20 cellular contexts compared by ENCODE assay signal in the genomic region with DNA sequence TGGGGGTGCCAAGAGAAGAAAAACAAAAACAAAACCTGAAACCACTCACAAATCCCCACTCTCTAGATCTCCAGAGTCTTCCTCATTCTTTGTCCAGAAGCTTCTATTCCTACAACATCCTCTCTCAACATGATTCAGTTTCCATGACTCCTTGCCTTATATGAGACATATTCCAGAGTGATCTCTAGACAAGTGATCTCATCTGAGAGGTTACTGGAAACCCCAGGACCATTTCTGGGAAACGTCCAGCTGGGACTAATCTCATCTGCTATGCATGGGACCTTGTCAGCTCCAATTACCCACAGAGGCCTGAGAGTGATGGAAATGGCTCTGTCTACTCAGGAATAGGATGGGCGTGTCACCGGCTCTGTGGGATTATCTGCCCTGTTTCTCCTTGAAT. TPM values are rescaled to one million over a fixed set of nuclear protein-coding genes. Genes with fewer than 3 reads are reported as not detected.
A peak's percentile ranks its signal among the peaks of the same experiment; 100 is the strongest.
DNase-seq lines count a peak whose midpoint lies in the region; ATAC-seq and TF ChIP-seq lines count a peak whose summit lies in the region.
"Had no signal": no experiment of that assay in that cellular context is flagged by ENCODE, and none has a peak within 500 bp of the region (broad histone marks: within the 10 kb centered on the region; RNA-seq: fewer than 3 reads in every experiment).

No MANE protein-coding gene starts in this region.

- no peak overlapping the region for H3K4me2 ChIP-seq in neural progenitor cell

- no peak overlapping the region for H3K9ac ChIP-seq in neural progenitor cell

- H3K27ac Mint-ChIP-seq in neural progenitor cell = peak overlapping the region; percentile 8
- H3K27ac Mint-ChIP-seq: activated CD8-positive, alpha-beta memory T cell treated with anti-CD3 and anti-CD28 coated beads, Interleukin-2, amount 10 ng/mL, durations not matched to agents 7 days and 5 days; activated naive CD4-positive, alpha-beta T cell treated with anti-CD3 and anti-CD28 coated beads, Interleukin-2, amount 50 U/mL, for 24 hours; dendritic cell treated with granulocyte-macrophage colony-stimulating factor and Interleukin-4, amounts not matched to agents 40 ng/mL and 50 ng/mL, for 4 days; stimulated activated memory B cell treated with anti-CD40 and anti-IgM and Interleukin-4, amounts not matched to agents 10 μg/mL and 1 μg/mL and 100 μg/mL, for 72 hours had no signal

- no peaks in the 10 kb centered on the region for H3F3A ChIP-seq in neural progenitor cell (ENCODE audit: low read depth)

- H3K36me3 Mint-ChIP-seq in neural progenitor cell = no peaks in the 10 kb centered on the region
- H3K36me3 Mint-ChIP-seq: activated CD8-positive, alpha-beta memory T cell treated with anti-CD3 and anti-CD28 coated beads, Interleukin-2, amount 10 ng/mL, durations not matched to agents 7 days and 5 days; activated naive CD4-positive, alpha-beta T cell treated with anti-CD3 and anti-CD28 coated beads, Interleukin-2, amount 50 U/mL, for 24 hours had no signal

- no peaks in the 10 kb centered on the region for H3K79me2 ChIP-seq in neural progenitor cell (ENCODE audit: low read depth)

- H3K4me3 ChIP-seq in SJCRH30 (no peak overlapping the region), neural progenitor cell (no peak overlapping the region)
- H3K4me3 ChIP-seq: SJSA1, uterus had no signal

- H3K4me1 ChIP-seq in SJCRH30 (peaks cover 5% of the 10 kb centered on the region; the same call in 1 of the 2 replicates), neural progenitor cell (peaks cover 19% of the 10 kb centered on the region)
- H3K4me1 ChIP-seq: uterus had no signal

- no peak overlapping the region for H2AFZ ChIP-seq in neural progenitor cell (replicated peaks)

- H3K4me3 Mint-ChIP-seq in neural progenitor cell = no peak overlapping the region
- H3K4me3 Mint-ChIP-seq: activated CD8-positive, alpha-beta memory T cell treated with anti-CD3 and anti-CD28 coated beads, Interleukin-2, amount 10 ng/mL, durations not matched to agents 7 days and 5 days; activated naive CD4-positive, alpha-beta T cell treated with anti-CD3 and anti-CD28 coated beads, Interleukin-2, amount 50 U/mL, for 24 hours; CD14-positive monocyte; dendritic cell treated with granulocyte-macrophage colony-stimulating factor and Interleukin-4, amounts not matched to agents 40 ng/mL and 50 ng/mL, for 4 days; stimulated activated memory B cell treated with anti-CD40 and anti-IgM and Interleukin-4, amounts not matched to agents 10 μg/mL and 1 μg/mL and 100 μg/mL, for 72 hours had no signal

- no peak for TF ChIP-seq CTCF in neural progenitor cell (IDR thresholded peaks at IDR 0.05)

- no peaks in the 10 kb centered on the region for H3K9me3 Mint-ChIP-seq in neural progenitor cell
- H3K9me3 Mint-ChIP-seq: activated naive CD4-positive, alpha-beta T cell treated with anti-CD3 and anti-CD28 coated beads, Interleukin-2, amount 50 U/mL, for 24 hours; CD14-positive monocyte; dendritic cell treated with granulocyte-macrophage colony-stimulating factor and Interleukin-4, amounts not matched to agents 40 ng/mL and 50 ng/mL, for 4 days; stimulated activated memory B cell treated with anti-CD40 and anti-IgM and Interleukin-4, amounts not matched to agents 10 μg/mL and 1 μg/mL and 100 μg/mL, for 72 hours had no signal

- H4K20me1 ChIP-seq in neural progenitor cell (ENCODE audit: low read depth) = no peaks in the 10 kb centered on the region

- no peaks in the 10 kb centered on the region for H3K27me3 ChIP-seq in SJCRH30
- no peaks in the 10 kb centered on the region for H3K27me3 ChIP-seq in neural progenitor cell
- H3K27me3 ChIP-seq: SJSA1, uterus had no signal

- peaks cover 14% of the 10 kb centered on the region for H3K4me1 Mint-ChIP-seq in neural progenitor cell
- H3K4me1 Mint-ChIP-seq: activated CD8-positive, alpha-beta memory T cell treated with anti-CD3 and anti-CD28 coated beads, Interleukin-2, amount 10 ng/mL, durations not matched to agents 7 days and 5 days; activated naive CD4-positive, alpha-beta T cell treated with anti-CD3 and anti-CD28 coated beads, Interleukin-2, amount 50 U/mL, for 24 hours; CD14-positive monocyte had no signal

- no peaks in the 10 kb centered on the region for H3K36me3 ChIP-seq in SJCRH30
- no peaks in the 10 kb centered on the region for H3K36me3 ChIP-seq in neural progenitor cell
- H3K36me3 ChIP-seq: SJSA1, uterus had no signal

- no peak for ATAC-seq in GM21825 (IDR thresholded peaks at IDR 0.05; ENCODE audit: unreplicated experiment)
- no peak for ATAC-seq in stimulated activated naive CD8-positive, alpha-beta T cell treated with anti-CD3 and anti-CD28 coated beads, Interleukin-15, Interleukin-2, amounts not matched to agents 100 U/mL and 50 U/mL, for 24 hours
- ATAC-seq: activated CD8-positive, alpha-beta memory T cell treated with anti-CD3 and anti-CD28 coated beads, Interleukin-2, amount 10 ng/mL, durations not matched to agents 7 days and 5 days; stimulated activated memory B cell treated with anti-CD40 and anti-IgM and Interleukin-4, amounts not matched to agents 10 μg/mL and 1 μg/mL and 100 μg/mL, for 72 hours had no signal

- H3K9me3 ChIP-seq in SJCRH30 (replicated peaks) = no peaks in the 10 kb centered on the region
- no peaks in the 10 kb centered on the region for H3K9me3 ChIP-seq in neural progenitor cell (ENCODE audit: low read depth)
- H3K9me3 ChIP-seq: SJSA1, uterus had no signal

- H3K27me3 Mint-ChIP-seq in neural progenitor cell (ENCODE audit: insufficient read depth, low read depth) = no peaks in the 10 kb centered on the region
- H3K27me3 Mint-ChIP-seq: activated CD8-positive, alpha-beta memory T cell treated with anti-CD3 and anti-CD28 coated beads, Interleukin-2, amount 10 ng/mL, durations not matched to agents 7 days and 5 days; activated naive CD4-positive, alpha-beta T cell treated with anti-CD3 and anti-CD28 coated beads, Interleukin-2, amount 50 U/mL, for 24 hours; dendritic cell treated with granulocyte-macrophage colony-stimulating factor and Interleukin-4, amounts not matched to agents 40 ng/mL and 50 ng/mL, for 4 days; stimulated activated memory B cell treated with anti-CD40 and anti-IgM and Interleukin-4, amounts not matched to agents 10 μg/mL and 1 μg/mL and 100 μg/mL, for 72 hours had no signal

- H3K27ac ChIP-seq in SJCRH30 (no peak overlapping the region), neural progenitor cell (no peak overlapping the region)
- H3K27ac ChIP-seq: SJSA1, uterus, VCaP had no signal

- peak; percentile 50 for DNase-seq in ELR (ENCODE audit: low read depth)
- DNase-seq in SJCRH30 = peak; percentile 67 to 84
- peak; percentile 36 for DNase-seq in dedifferentiated amniotic fluid mesenchymal stem cell (ENCODE audit: extremely low spot score)
- no peak for DNase-seq in neural progenitor cell (ENCODE audit: low spot score)
- no peak for DNase-seq in stimulated activated CD4-positive, alpha-beta T cell treated with anti-CD3 and anti-CD28 coated beads, Interleukin-1b, Interleukin-23, amount 100 ng/mL, for 48 hours
- DNase-seq in stimulated activated naive CD8-positive, alpha-beta T cell treated with anti-CD3 and anti-CD28 coated beads, Interleukin-15, Interleukin-2, amounts not matched to agents 100 U/mL and 50 U/mL, for 24 hours = no peak
- DNase-seq in MV-4-11 (lab: John Stamatoyannopoulos, UW) = no peak
- DNase-seq: activated CD8-positive, alpha-beta memory T cell treated with anti-CD3 and anti-CD28 coated beads, Interleukin-2, amount 10 ng/mL, durations not matched to agents 7 days and 5 days; H7; NCI-H2081 treated with DMSO at 0.1 percent for 48 hours; stimulated activated CD4-positive, alpha-beta T cell treated with anti-CD3 and anti-CD28 coated beads, Interleukin-4, amount 100 ng/mL, for 24 hours; uterus had no signal

RNA-seq across cellular contexts. Expression of a gene that starts 4.0 kb away (rescaled TPM):
- total RNA-seq in SJCRH30 (2014; rRNA removed; shearing (Covaris generic)) = 0.14 and 0.25 TPM in 2 replicates
- total RNA-seq in neural progenitor cell (ENCODE audit: low replicate concordance) = 0.22 and 1.2 TPM in 2 replicates
- total RNA-seq: G401, SJSA1 had no signal

RNA-seq across cellular contexts. Expression of a gene that starts 17.6 kb away (rescaled TPM):
- total RNA-seq in SJCRH30 (2014; rRNA removed; shearing (Covaris generic)) = not detected in 2 replicates
- total RNA-seq in neural progenitor cell (ENCODE audit: low replicate concordance) = 1.9 and 3.4 TPM in 2 replicates
- total RNA-seq: activated CD8-positive, alpha-beta memory T cell treated with anti-CD3 and anti-CD28 coated beads, Interleukin-2, amount 10 ng/mL, durations not matched to agents 7 days and 5 days; G401; SJSA1 had no signal

RNA-seq across cellular contexts. Expression of a gene that starts 26.9 kb away (rescaled TPM):
- total RNA-seq in SJCRH30 (2014; rRNA removed; shearing (Covaris generic)) = 57.2 and 59.5 TPM in 2 replicates
- 42.1 and 68.0 TPM in 2 replicates for total RNA-seq in neural progenitor cell (ENCODE audit: low replicate concordance)

RNA-seq across cellular contexts. Expression of a gene that starts 48.4 kb away (rescaled TPM):
- not detected in 2 replicates for total RNA-seq in SJCRH30 (2014; rRNA removed; shearing (Covaris generic))
- total RNA-seq in neural progenitor cell (ENCODE audit: low replicate concordance) = 1.2 and 1.8 TPM in 2 replicates
- total RNA-seq: G401, SJSA1 had no signal

Comparison
In these comparisons a context has a peak if more than half of its experiments do, and no peak if none do; other contexts are left out.
1. DNase-seq: peak in ELR (single experiment), SJCRH30 (2 of 2) and dedifferentiated amniotic fluid mesenchymal stem cell (single experiment); none in neural progenitor cell (single experiment), stimulated activated CD4-positive, alpha-beta T cell treated with anti-CD3 and anti-CD28 coated beads, Interleukin-1b, Interleukin-23, amount 100 ng/mL, for 48 hours (single experiment), stimulated activated naive CD8-positive, alpha-beta T cell treated with anti-CD3 and anti-CD28 coated beads, Interleukin-15, Interleukin-2, amounts not matched to agents 100 U/mL and 50 U/mL, for 24 hours (single experiment) and MV-4-11 (single experiment).